ENCODE assay signal across 8 cellular contexts in the genomic region with DNA sequence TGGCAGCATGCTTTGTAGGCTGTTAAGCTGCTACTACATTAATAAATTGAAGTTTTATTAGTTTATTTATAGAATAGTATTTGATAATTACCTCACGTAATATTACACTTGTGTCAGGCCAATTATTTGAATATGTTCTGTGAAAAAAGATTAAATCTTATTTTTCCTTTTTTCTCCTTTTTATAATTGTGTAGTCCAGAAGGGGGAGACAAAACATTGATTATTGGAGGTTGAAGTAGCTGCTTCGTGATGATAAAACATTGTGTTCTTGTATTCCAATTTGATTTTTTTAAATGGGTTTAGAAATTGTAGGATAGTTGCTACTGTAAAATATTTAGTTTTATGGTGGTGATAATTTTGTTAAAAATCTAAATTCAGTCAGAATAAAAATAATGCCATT.
A peak's percentile ranks its signal among the peaks of the same experiment; 100 is the strongest.
DNase-seq lines count a peak whose midpoint lies in the region; ATAC-seq and TF ChIP-seq lines count a peak whose summit lies in the region.

No MANE protein-coding gene starts in this region.

- no peak overlapping the region for H3K4me3 ChIP-seq in dorsolateral prefrontal cortex
- H3K4me3 ChIP-seq in effector memory CD4-positive, alpha-beta T cell (ENCODE audit: insufficient read depth, low read depth, low read length, poor library complexity, severe bottlenecking) = no peak overlapping the region

- peak; percentile 5 for DNase-seq in NCI-H1436 (lab: John Stamatoyannopoulos, UW)
- DNase-seq in NCI-H1436 treated with DMSO at 0.1 percent for 48 hours (lab: John Stamatoyannopoulos, UW) = no peak
- DNase-seq in NCI-H1694 (lab: John Stamatoyannopoulos, UW) = peak; percentile 26
- no peak for DNase-seq in dorsolateral prefrontal cortex
- DNase-seq in renal cortical epithelial cell (ENCODE audit: low read depth) = peak; percentile 21
- DNase-seq in UCSD-AML1 (lab: John Stamatoyannopoulos, UW; ENCODE audit: unreplicated experiment) = no peak
- no peak for DNase-seq in effector memory CD4-positive, alpha-beta T cell

- ATAC-seq in GM19023 (IDR thresholded peaks at IDR 0.05; ENCODE audit: unreplicated experiment) = no peak

- peak in 54 of 56 donors; percentile 22 to 71 (median 46) for TF ChIP-seq CTCF in dorsolateral prefrontal cortex (IDR thresholded peaks at IDR 0.05 in 54 of 56, conservative IDR thresholded peaks at IDR 0.05 in 2 of 56; ENCODE audit: low read depth in 1 of 56, partially characterized antibody in 56 of 56)

- H3K27me3 ChIP-seq in dorsolateral prefrontal cortex = peaks cover 0 to 73% (median 19%) of the 10 kb centered on the region in 45 donors
- no peaks in the 10 kb centered on the region for H3K27me3 ChIP-seq in effector memory CD4-positive, alpha-beta T cell (replicated peaks; ENCODE audit: control insufficient read depth, insufficient read depth, low read length, poor library complexity, severe bottlenecking)

- H3K36me3 ChIP-seq in effector memory CD4-positive, alpha-beta T cell (ENCODE audit: control insufficient read depth, insufficient read depth, low read length) = no peaks in the 10 kb centered on the region

- no peaks in the 10 kb centered on the region for H3K4me1 ChIP-seq in effector memory CD4-positive, alpha-beta T cell (ENCODE audit: control insufficient read depth, insufficient read depth, low read length, poor library complexity, severe bottlenecking)

- no peaks in the 10 kb centered on the region for H3K9me3 ChIP-seq in effector memory CD4-positive, alpha-beta T cell (ENCODE audit: control insufficient read depth, low read length)

- intact Hi-C loops in dorsolateral prefrontal cortex (cut with DNase I) = no loop called here

- H3K27ac ChIP-seq in dorsolateral prefrontal cortex = no peak overlapping the region
- no peak overlapping the region for H3K27ac ChIP-seq in effector memory CD4-positive, alpha-beta T cell (ENCODE audit: insufficient read depth, low read length, poor library complexity, severe bottlenecking)

Comparison
In these comparisons a context has a peak if more than half of its experiments do, and no peak if none do; other contexts are left out.
1. DNase-seq: peak in NCI-H1436 (single experiment), NCI-H1694 (single experiment) and renal cortical epithelial cell (single experiment); none in NCI-H1436 treated with DMSO at 0.1 percent for 48 hours (single experiment), dorsolateral prefrontal cortex (0 of 10), UCSD-AML1 (single experiment) and effector memory CD4-positive, alpha-beta T cell (0 of 3).